In genomic region chr22:33013531-33014162, GRCh38 we compare ENCODE assay signal across 10 cellular contexts. TPM values are rescaled to one million over a fixed set of nuclear protein-coding genes. Genes with fewer than 3 reads are reported as not detected.
"Had no signal": no experiment of that assay in that cellular context is flagged by ENCODE, and none has a peak within 500 bp of the region (broad histone marks: within the 10 kb centered on the region; RNA-seq: fewer than 3 reads in every experiment).

No MANE protein-coding gene starts in this region.

- H3K9me3 ChIP-seq: HAP-1 had no signal

- H3K4me3 ChIP-seq: GM23248, HAP-1, K562 had no signal

- H3K27ac ChIP-seq: GM23248, HL-60 had no signal

- DNase-seq: GM23248, GOT3, H7, HFFc6, IMR-90, KG1 had no signal

- ATAC-seq: K562 had no signal

- H3K4me3 Mint-ChIP-seq: HFFc6 had no signal

- H3K9me3 Mint-ChIP-seq: HFFc6 had no signal

- H3K9ac ChIP-seq: GM23248 had no signal

- H2AFZ ChIP-seq: GM23248 had no signal

- H3K36me3 ChIP-seq: HAP-1 had no signal

- H3K27ac Mint-ChIP-seq: HFFc6 had no signal

- FAIRE-seq: K562 had no signal

RNA-seq across cellular contexts. Expression of gene SYN3, which starts 44.5 kb away (rescaled TPM):
- total RNA-seq: GM23248, HT1080, IMR-90 had no signal
- polyA plus RNA-seq: IMR-90 had no signal
